Comparison of ENCODE assay signal across 1 cellular context in genomic region chr1:183655562-183656075, GRCh38.
TF ChIP-seq lines count a peak whose summit lies in the region.

No MANE protein-coding gene starts in this region.

TF ChIP-seq in IMR-90, 13 proteins besides CTCF, POLR2A, EP300 and RAD21 (continued from another document):
- TF ChIP-seq NFE2L2 (IDR thresholded peaks at IDR 0.05; ENCODE audit: low read depth, low read length) (no peak), MXI1 (IDR thresholded peaks at IDR 0.05; ENCODE audit: borderline replicate concordance, low read depth, low read length) (no peak), RFX5 (IDR thresholded peaks at IDR 0.05; ENCODE audit: low read depth, low read length) (no peak), ELK1 (IDR thresholded peaks at IDR 0.05; ENCODE audit: borderline replicate concordance, low read depth, low read length) (no peak), FOS (IDR thresholded peaks at IDR 0.05; ENCODE audit: low read depth, low read length) (no peak), USF2 (IDR thresholded peaks at IDR 0.05; ENCODE audit: low read depth, low read length) (no peak), MAFK (IDR thresholded peaks at IDR 0.05; ENCODE audit: low read depth, low read length) (peak; percentile 11; the same call in 1 of the 2 replicates), CEBPB (IDR thresholded peaks at IDR 0.05; ENCODE audit: low read depth, low read length) (no peak)
